9 cellular contexts compared by ENCODE assay signal in the genomic region with DNA sequence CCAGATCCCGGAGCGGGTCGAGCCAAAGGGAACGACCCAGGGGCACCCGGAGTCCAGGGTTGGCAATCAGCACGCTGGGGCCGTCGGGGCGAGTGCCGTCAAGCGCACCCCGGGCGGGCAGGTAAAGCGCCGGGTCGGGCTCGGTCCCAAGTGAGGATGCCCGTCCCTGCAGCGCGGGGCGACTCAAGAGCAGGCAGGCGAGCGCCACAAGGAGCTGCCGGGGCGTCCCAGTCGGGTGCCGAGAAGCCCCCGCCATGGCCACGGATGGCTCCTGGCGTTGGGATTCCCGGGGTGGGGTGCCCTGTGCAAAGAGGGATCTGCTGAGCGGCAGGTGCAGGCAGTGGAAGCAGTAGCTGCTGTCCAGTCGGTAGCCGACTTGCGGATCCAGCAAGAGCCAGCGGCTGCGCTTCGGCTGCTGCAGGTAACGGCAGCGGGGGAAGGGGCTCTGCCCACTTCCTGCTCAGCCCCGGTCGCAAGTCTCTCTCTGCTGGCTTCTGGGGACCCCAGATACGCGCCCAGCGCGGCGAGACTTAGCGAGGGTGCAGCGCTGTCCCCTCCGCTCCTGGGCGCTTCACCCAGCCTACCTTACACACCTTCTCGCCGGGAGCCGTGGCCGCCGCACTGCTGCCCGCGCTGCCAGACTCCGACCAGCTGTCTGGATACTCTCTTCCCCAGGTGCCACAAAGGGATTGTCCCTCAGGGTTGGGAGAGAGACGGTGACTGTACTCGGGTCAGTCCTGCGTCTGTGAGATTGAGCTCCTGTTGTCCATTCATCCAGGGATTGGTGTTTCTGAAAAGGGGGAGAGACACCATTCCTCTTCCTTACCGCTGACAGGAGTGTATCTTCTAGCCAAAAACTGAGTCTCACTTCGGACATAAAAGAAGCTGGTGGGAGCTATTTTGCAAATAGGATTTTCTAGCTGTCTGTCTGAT. TPM values are rescaled to one million over a fixed set of nuclear protein-coding genes. Genes with fewer than 3 reads are reported as not detected.
A peak's percentile ranks its signal among the peaks of the same experiment; 100 is the strongest.
DNase-seq lines count a peak whose midpoint lies in the region; ATAC-seq lines count a peak whose summit lies in the region.
"Had no signal": no experiment of that assay in that cellular context is flagged by ENCODE, and none has a peak within 500 bp of the region (broad histone marks: within the 10 kb centered on the region; RNA-seq: fewer than 3 reads in every experiment).

Gene FREM3 (minus strand): TSS at position 256 of the 933 bp plus-strand sequence. CDS start 0 bp downstream, at position 256.

- peaks cover 2% of the 10 kb centered on the region for H3K9me3 Mint-ChIP-seq in activated CD4-positive, alpha-beta memory T cell treated with anti-CD3 and anti-CD28 coated beads for 36 hours

- H3K27ac ChIP-seq in iPS DF 6.9 (ENCODE audit: low read length) (no peak within 1 kb of the TSS), Karpas-422 (ENCODE audit: low read length) (no peak within 1 kb of the TSS)

- POLR2A ChIA-PET in activated CD4-positive, alpha-beta memory T cell treated with anti-CD3 and anti-CD28 coated beads for 36 hours (lab: Charles Lee), result interaction anchor here (0.6 kb wide), 1 partner anchor 142 kb away, joined by 3 read pairs; no protein-coding TSS in a partner anchor

- H4K20me1 ChIP-seq in Karpas-422 (ENCODE audit: insufficient read depth, low read depth, low read length), result no peaks in the 10 kb centered on the region

- H3K4me1 Mint-ChIP-seq in activated CD4-positive, alpha-beta memory T cell treated with anti-CD3 and anti-CD28 coated beads for 36 hours (ENCODE audit: low read depth), result peaks cover 9% of the 10 kb centered on the region

- no peaks in the 10 kb centered on the region for H3K9me2 ChIP-seq in Karpas-422 (replicated peaks; ENCODE audit: insufficient read depth, low read length)

- intact Hi-C loops in activated CD4-positive, alpha-beta memory T cell treated with anti-CD3 and anti-CD28 coated beads for 36 hours (cut with micrococcal nuclease), result no loop called here

- H2AFZ ChIP-seq in Karpas-422 (ENCODE audit: low read length), result no peak within 1 kb of the TSS

- H3K4me3 ChIP-seq in iPS DF 6.9 (ENCODE audit: low read length), result peak within 1 kb of the TSS; percentile 48; the same call in 1 of the 2 replicates
- H3K4me3 ChIP-seq in Karpas-422 (ENCODE audit: low read length), result no peak within 1 kb of the TSS

- H3K27me3 ChIP-seq in iPS DF 6.9 (ENCODE audit: control insufficient read depth, insufficient read depth, low read length), result peaks cover 26% of the 10 kb centered on the region
- H3K27me3 ChIP-seq in Karpas-422 (ENCODE audit: low read length), result no peaks in the 10 kb centered on the region

- no peaks in the 10 kb centered on the region for H3K79me2 ChIP-seq in Karpas-422 (ENCODE audit: low read length)

- no peak within 1 kb of the TSS for H3K4me2 ChIP-seq in Karpas-422 (ENCODE audit: low read depth, low read length, poor library complexity, severe bottlenecking)

- DNase-seq in NCI-H146 (lab: John Stamatoyannopoulos, UW) (peak; percentile 13), NCI-H146 treated with DMSO at 0.1 percent for 48 hours (lab: John Stamatoyannopoulos, UW; ENCODE audit: unreplicated experiment) (no peak), iPS DF 6.9 (ENCODE audit: low read depth, low spot score) (no peak), Kasumi-1 (lab: John Stamatoyannopoulos, UW) (no peak), Karpas-422 (no peak)
- peak; percentile 9 for DNase-seq in activated CD4-positive, alpha-beta memory T cell treated with anti-CD3 and anti-CD28 coated beads for 36 hours
- DNase-seq in stimulated activated CD8-positive, alpha-beta memory T cell treated with anti-CD3 and anti-CD28 coated beads, Interleukin-4, amount 100 ng/mL, for 48 hours, result peak; percentile 33

- peak within 1 kb of the TSS; percentile 51 for H3K4me3 Mint-ChIP-seq in activated CD4-positive, alpha-beta memory T cell treated with anti-CD3 and anti-CD28 coated beads for 36 hours

- no peak within 1 kb of the TSS for H3K27ac Mint-ChIP-seq in activated CD4-positive, alpha-beta memory T cell treated with anti-CD3 and anti-CD28 coated beads for 36 hours

- H3K4me1 ChIP-seq in iPS DF 6.9 (ENCODE audit: control insufficient read depth, insufficient read depth, low read length) (no peaks in the 10 kb centered on the region), Karpas-422 (ENCODE audit: low read length) (no peaks in the 10 kb centered on the region)

- H3K27me3 Mint-ChIP-seq in activated CD4-positive, alpha-beta memory T cell treated with anti-CD3 and anti-CD28 coated beads for 36 hours, result peaks cover 43% of the 10 kb centered on the region

- no peaks in the 10 kb centered on the region for H3K9me3 ChIP-seq in iPS DF 6.9 (ENCODE audit: control insufficient read depth, insufficient read depth, low read length)
- H3K9me3 ChIP-seq in Karpas-422 (ENCODE audit: low read length), result no peaks in the 10 kb centered on the region; the same call in 1 of the 2 replicates

- H3K36me3 ChIP-seq in iPS DF 6.9 (ENCODE audit: control insufficient read depth, insufficient read depth, low read length) (no peaks in the 10 kb centered on the region), Karpas-422 (ENCODE audit: insufficient read depth, low read length) (no peaks in the 10 kb centered on the region)

- H3K9ac ChIP-seq in Karpas-422 (ENCODE audit: low read length), result no peak within 1 kb of the TSS

- CTCF ChIA-PET in activated CD4-positive, alpha-beta memory T cell treated with anti-CD3 and anti-CD28 coated beads for 36 hours (lab: Charles Lee), result no interaction called here

- no peak for ATAC-seq in GM21360 (IDR thresholded peaks at IDR 0.05; ENCODE audit: unreplicated experiment)

- WGBS in iPS DF 6.9 (ENCODE audit: insufficient coverage, insufficient read length), result no CpG with 5 or more reads among the region's 64 CpGs

- no peaks in the 10 kb centered on the region for H3K36me3 Mint-ChIP-seq in activated CD4-positive, alpha-beta memory T cell treated with anti-CD3 and anti-CD28 coated beads for 36 hours

RNA-seq across cellular contexts. Expression of gene FREM3, which starts in this region (rescaled TPM):
- not detected for total RNA-seq in activated CD4-positive, alpha-beta memory T cell treated with anti-CD3 and anti-CD28 coated beads for 36 hours
- total RNA-seq in Karpas-422 (2014; rRNA removed; shearing (Covaris generic); ENCODE audit: low replicate concordance), result not detected in 2 replicates
- total RNA-seq: glomerular endothelial cell had no signal

Comparison
In these comparisons a context has a peak if more than half of its experiments do, and no peak if none do; other contexts are left out.
1. DNase-seq: peak in NCI-H146 (single experiment) and stimulated activated CD8-positive, alpha-beta memory T cell treated with anti-CD3 and anti-CD28 coated beads, Interleukin-4, amount 100 ng/mL, for 48 hours (single experiment); none in NCI-H146 treated with DMSO at 0.1 percent for 48 hours (single experiment), iPS DF 6.9 (single experiment), Kasumi-1 (0 of 2) and Karpas-422 (single experiment).
2. Peak in DNase-seq in activated CD4-positive, alpha-beta memory T cell treated with anti-CD3 and anti-CD28 coated beads for 36 hours; RNA of the gene not detected or under 1 TPM.